ENCODE assay signal across 17 cellular contexts in the genomic region with DNA sequence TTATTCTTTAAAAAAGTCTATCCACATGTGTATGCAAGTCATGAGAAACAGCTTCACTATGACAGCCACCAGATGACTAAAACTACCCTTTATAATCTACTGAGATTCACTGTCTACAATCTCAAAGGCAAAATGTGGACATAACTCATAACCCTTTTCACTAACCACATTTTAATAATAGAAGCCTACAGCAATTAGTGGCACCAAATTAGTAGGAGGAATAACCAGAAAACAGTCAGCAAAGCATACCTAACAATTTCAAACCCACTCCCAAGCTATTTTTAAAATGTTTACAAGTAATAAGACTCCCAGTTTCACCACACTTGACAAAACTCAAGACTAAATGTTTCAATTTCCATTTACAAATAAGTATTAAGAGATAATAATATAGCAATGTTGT.
DNase-seq lines count a peak whose midpoint lies in the region; ATAC-seq and TF ChIP-seq lines count a peak whose summit lies in the region.
"Had no signal": no experiment of that assay in that cellular context is flagged by ENCODE, and none has a peak within 500 bp of the region (broad histone marks: within the 10 kb centered on the region; RNA-seq: fewer than 3 reads in every experiment).

No MANE protein-coding gene starts in this region.

- ATAC-seq in GM18519 (IDR thresholded peaks at IDR 0.05; ENCODE audit: low FRiP score, unreplicated experiment) (peak; percentile 81), GM21447 (IDR thresholded peaks at IDR 0.05; ENCODE audit: unreplicated experiment) (peak; percentile 75), HG03064 (IDR thresholded peaks at IDR 0.05; ENCODE audit: low read depth, unreplicated experiment) (peak; percentile 76)
- ATAC-seq: CD8-positive, alpha-beta T cell; left cardiac atrium had no signal

- TF ChIP-seq CTCF in dorsolateral prefrontal cortex (IDR thresholded peaks at IDR 0.05 in 54 of 56, conservative IDR thresholded peaks at IDR 0.05 in 2 of 56; ENCODE audit: low read depth in 1 of 56, partially characterized antibody in 56 of 56) = no peak
- no peak for TF ChIP-seq CTCF in sigmoid colon (IDR thresholded peaks at IDR 0.05)
- TF ChIP-seq CTCF in vagina (IDR thresholded peaks at IDR 0.05) = no peak

- no peaks in the 10 kb centered on the region for H3K4me1 ChIP-seq in sigmoid colon
- H3K4me1 ChIP-seq in vagina = no peaks in the 10 kb centered on the region
- H3K4me1 ChIP-seq: suprapubic skin had no signal

- H3K9me3 ChIP-seq in sigmoid colon = no peaks in the 10 kb centered on the region
- no peaks in the 10 kb centered on the region for H3K9me3 ChIP-seq in vagina
- H3K9me3 ChIP-seq: suprapubic skin had no signal

- TF ChIP-seq POLR2A in sigmoid colon (IDR thresholded peaks at IDR 0.05) (no peak), vagina (IDR thresholded peaks at IDR 0.05) (no peak)

- no peak for DNase-seq in dorsolateral prefrontal cortex
- DNase-seq in sigmoid colon = no peak
- no peak for DNase-seq in DMS53 treated with DMSO at 0.1 percent for 48 hours (lab: John Stamatoyannopoulos, UW; ENCODE audit: unreplicated experiment)
- DNase-seq in germinal center (ENCODE audit: low spot score) = no peak
- no peak for DNase-seq in vagina (ENCODE audit: extremely low spot score in 2 of 2)
- DNase-seq: activated B cell treated with CpG ODN at 0.5 μM for 24 hours; activated effector memory CD4-positive, alpha-beta T cell treated with anti-CD3 and anti-CD28 coated beads, Interleukin-2, amount 50 U/mL, for 16 hours; CD8-positive, alpha-beta T cell; cerebellar nuclear complex; left cardiac atrium; NCI-H2107; occipital lobe; stimulated activated CD4-positive, alpha-beta T cell treated with anti-CD3 and anti-CD28 coated beads, Interleukin-4, amount 100 ng/mL, for 1 hour had no signal

- no peak for TF ChIP-seq EP300 in sigmoid colon (IDR thresholded peaks at IDR 0.05)

- H3K27ac ChIP-seq in dorsolateral prefrontal cortex (peak overlapping the region in 58 of 59 donors; percentile 56 to 99 (median 93)), sigmoid colon (no peak overlapping the region), vagina (no peak overlapping the region)
- H3K27ac ChIP-seq: suprapubic skin had no signal

- H3K27me3 ChIP-seq in dorsolateral prefrontal cortex = no peaks in the 10 kb centered on the region
- H3K27me3 ChIP-seq in sigmoid colon = no peaks in the 10 kb centered on the region
- no peaks in the 10 kb centered on the region for H3K27me3 ChIP-seq in vagina
- H3K27me3 ChIP-seq: suprapubic skin had no signal

- H3K4me3 ChIP-seq in dorsolateral prefrontal cortex (peak overlapping the region in 4 of 59 donors; percentile 1 to 22 (median 12)), sigmoid colon (no peak overlapping the region), vagina (no peak overlapping the region)
- H3K4me3 ChIP-seq: suprapubic skin had no signal

- H3K36me3 ChIP-seq in sigmoid colon (no peaks in the 10 kb centered on the region), vagina (no peaks in the 10 kb centered on the region)
- H3K36me3 ChIP-seq: suprapubic skin had no signal

- intact Hi-C loops in dorsolateral prefrontal cortex (cut with DNase I) (loop anchor here (2.0 kb wide), 2 partner anchors 145 to 149 kb away; no protein-coding TSS in a partner anchor), sigmoid colon (cut with DNase I) (no loop called here), vagina (cut with DNase I) (no loop called here)

Comparison
In these comparisons a context has a peak if more than half of its experiments do, and no peak if none do; other contexts are left out.
1. H3K27ac ChIP-seq: peak in dorsolateral prefrontal cortex (58 of 59); none in sigmoid colon (0 of 4) and vagina (single experiment).
2. intact Hi-C loops: an anchor here in dorsolateral prefrontal cortex (2.0 kb wide); none called in sigmoid colon and vagina.
3. Peak in every context shown above with its lines, with median percentiles within 50 percentile points of each other: ATAC-seq.